Comparison of ENCODE assay signal across 8 cellular contexts in genomic region chr12:55955800-55956508, GRCh38. TPM values are rescaled to one million over a fixed set of nuclear protein-coding genes. Genes with fewer than 3 reads are reported as not detected.
DNase-seq lines count a peak whose midpoint lies in the region; ATAC-seq and TF ChIP-seq lines count a peak whose summit lies in the region.

No MANE protein-coding gene starts in this region.

- dilution Hi-C loops in mammary epithelial cell (cut with HindIII; ENCODE audit: low sequenced_read_pairs): loop anchor here (5.0 to 10.0 kb wide), 3 partner anchors 41 to 231 kb away; partner anchors contain the start of genes CD63, RDH5 and SUOX

- TF ChIP-seq POLR2A in prostate gland (IDR thresholded peaks at IDR 0.05): no peak
- no peak for TF ChIP-seq POLR2A in gastrocnemius medialis (IDR thresholded peaks at IDR 0.05)

- CTCF ChIA-PET in mammary epithelial cell (lab: Charles Lee; ENCODE audit: low non-redundant PET): interaction anchor here (0.7 kb wide), 1 partner anchor 233 kb away, joined by 6 read pairs; the partner anchor contains the start of gene SMARCC2

- TF ChIP-seq CTCF in mammary epithelial cell (conservative IDR thresholded peaks at IDR 0.05 in 1 of 2, IDR thresholded peaks at IDR 0.05 in 1 of 2; ENCODE audit: extremely low read depth in 1 of 2, insufficient read depth in 1 of 2, low read depth in 1 of 2, low read length in 2 of 2) (peak; percentile 84 to 88), prostate gland (IDR thresholded peaks at IDR 0.05) (peak in 2 of 4 experiments; percentile 40 to 64), gastrocnemius medialis (IDR thresholded peaks at IDR 0.05 in 4 of 5, conservative IDR thresholded peaks at IDR 0.05 in 1 of 5) (no peak)

- H3K79me2 ChIP-seq in mammary epithelial cell (ENCODE audit: insufficient read depth, low read length): no peaks in the 10 kb centered on the region

- no peak overlapping the region for H3K4me3 ChIP-seq in mammary epithelial cell (replicated peaks in 1 of 3; ENCODE audit: insufficient read depth in 1 of 3, low read depth in 2 of 3, low read length in 3 of 3)
- H3K4me3 ChIP-seq in prostate gland: no peak overlapping the region
- H3K4me3 ChIP-seq in gastrocnemius medialis: no peak overlapping the region

- peaks cover 24% of the 10 kb centered on the region for H3K4me1 ChIP-seq in mammary epithelial cell (ENCODE audit: insufficient read depth, low read length)
- H3K4me1 ChIP-seq in prostate gland (replicated peaks): no peaks in the 10 kb centered on the region
- H3K4me1 ChIP-seq in gastrocnemius medialis: no peaks in the 10 kb centered on the region

- DNase-seq in SIG-M5 treated with dmso at 0.1 percent for 504 hours (lab: John Stamatoyannopoulos, UW; ENCODE audit: unreplicated experiment) (peak; percentile 72), SIG-M5 (lab: John Stamatoyannopoulos, UW) (no peak), SW480 (ENCODE audit: low spot score) (peak; percentile 69), mammary epithelial cell (peak; percentile 88), prostate gland (ENCODE audit: low spot score) (peak; percentile 58), gastrocnemius medialis (no peak)

- H3K9ac ChIP-seq in mammary epithelial cell (ENCODE audit: insufficient read depth, low read length): no peak overlapping the region

- no peak overlapping the region for H3K4me2 ChIP-seq in mammary epithelial cell (ENCODE audit: insufficient read depth, low read depth, low read length)

- H3K36me3 ChIP-seq in mammary epithelial cell (ENCODE audit: insufficient read depth, low read length) (peaks cover 18% of the 10 kb centered on the region), prostate gland (peaks cover 0 to 16% of the 10 kb centered on the region in 2 donors), gastrocnemius medialis (no peaks in the 10 kb centered on the region)

- H4K20me1 ChIP-seq in mammary epithelial cell (ENCODE audit: insufficient read depth, low read length): no peaks in the 10 kb centered on the region

- BruUV-seq in mammary epithelial cell (replicated peaks; lab: Mats Ljungman, UMichigan): no TSS peak

- 70% methylated on average over 5 of the region's 6 CpGs for WGBS in mammary epithelial cell (ENCODE audit: low coverage, missing lambda C conversion rate)
- 75% methylated on average over 6 of the region's 6 CpGs for WGBS in prostate gland

- in situ Hi-C loops in mammary epithelial cell (cut with MboI; ENCODE audit: low sequenced_read_pairs in 2 of 2): no loop called here
- in situ Hi-C loops in gastrocnemius medialis (cut with MboI; ENCODE audit: low sequenced_read_pairs in 4 of 4): no loop called here

- H3K27me3 ChIP-seq in mammary epithelial cell (ENCODE audit: insufficient read depth, low read length) (no peaks in the 10 kb centered on the region), prostate gland (replicated peaks; ENCODE audit: insufficient read depth) (no peaks in the 10 kb centered on the region), gastrocnemius medialis (no peaks in the 10 kb centered on the region)

- H3K27ac ChIP-seq in mammary epithelial cell (ENCODE audit: insufficient read depth, low read depth, low read length) (no peak overlapping the region), prostate gland (no peak overlapping the region), gastrocnemius medialis (no peak overlapping the region)

- ATAC-seq in HG02973 (IDR thresholded peaks at IDR 0.05; ENCODE audit: unreplicated experiment) (no peak), gastrocnemius medialis (no peak), HG02798 (IDR thresholded peaks at IDR 0.05; ENCODE audit: poor library complexity, unreplicated experiment) (no peak)

- H3K9me3 ChIP-seq in mammary epithelial cell (replicated peaks; ENCODE audit: insufficient read depth, low read length) (no peaks in the 10 kb centered on the region), prostate gland (no peaks in the 10 kb centered on the region), gastrocnemius medialis (no peaks in the 10 kb centered on the region)

- intact Hi-C loops in mammary epithelial cell (cut with micrococcal nuclease) (loop anchor here (1.0 to 2.0 kb wide), 5 partner anchors 10 to 85 kb away; partner anchors contain the start of genes CDK2, DGKA, PMEL and RPS26), prostate gland (cut with DNase I) (no loop called here), gastrocnemius medialis (cut with DNase I; ENCODE audit: low total_unique reads) (no loop called here)

- H2AFZ ChIP-seq in mammary epithelial cell (ENCODE audit: low read depth, low read length): no peak overlapping the region

RNA-seq across cellular contexts. Expression of gene PMEL, which starts 9.9 kb away (rescaled TPM):
- 1 to 10 TPM in 1 of 2 donors, under 1 TPM in 1; 0.67 to 1.9 TPM for total RNA-seq in mammary epithelial cell
- polyA plus RNA-seq in mammary epithelial cell: 1.4 TPM
- polyA minus RNA-seq in mammary epithelial cell: not detected
- total RNA-seq in prostate gland: 1 to 10 TPM in 1 of 2 donors, under 1 TPM in 1; 0.18 to 8.6 TPM
- 1 to 10 TPM in 1 of 4 donors, under 1 TPM in 1, not detected in 2; 0.73 to 2.0 TPM for total RNA-seq in gastrocnemius medialis

RNA-seq across cellular contexts. Expression of gene CDK2, which starts 10.7 kb away (rescaled TPM):
- total RNA-seq in mammary epithelial cell: 10 to 100 TPM; 17.5 to 54.9 TPM
- polyA plus RNA-seq in mammary epithelial cell: 50.0 TPM
- 154 TPM for polyA minus RNA-seq in mammary epithelial cell
- total RNA-seq in prostate gland: 10 to 100 TPM; 24.3 to 28.2 TPM
- 10 to 100 TPM in 1 of 4 donors, 1 to 10 TPM in 3; 6.4 to 11.7 (median 8.1) TPM for total RNA-seq in gastrocnemius medialis

RNA-seq across cellular contexts. Expression of gene RAB5B, which starts 17.9 kb away (rescaled TPM):
- 10 to 100 TPM; 79.4 to 92.5 TPM for total RNA-seq in mammary epithelial cell
- 87.1 TPM for polyA plus RNA-seq in mammary epithelial cell
- polyA minus RNA-seq in mammary epithelial cell: 153 TPM
- 100 to 1,000 TPM in 1 of 2 donors, 10 to 100 TPM in 1; 82.5 to 191 TPM for total RNA-seq in prostate gland
- 10 to 100 TPM; 75.5 to 84.9 (median 81.8) TPM for total RNA-seq in gastrocnemius medialis

RNA-seq across cellular contexts. Expression of gene DGKA, which starts 25.0 kb away (rescaled TPM):
- total RNA-seq in mammary epithelial cell: 100 to 1,000 TPM; 204 to 378 TPM
- polyA plus RNA-seq in mammary epithelial cell: 195 TPM
- polyA minus RNA-seq in mammary epithelial cell: 263 TPM
- total RNA-seq in prostate gland: 100 to 1,000 TPM in 1 of 2 donors, 10 to 100 TPM in 1; 74.9 to 161 TPM
- 1 to 10 TPM; 1.9 to 5.0 (median 2.6) TPM for total RNA-seq in gastrocnemius medialis

RNA-seq across cellular contexts. Expression of gene PYM1, which starts 28.3 kb away (rescaled TPM):
- 10 to 100 TPM; 37.2 to 38.0 TPM for total RNA-seq in mammary epithelial cell
- 47.8 TPM for polyA plus RNA-seq in mammary epithelial cell
- polyA minus RNA-seq in mammary epithelial cell: 28.7 TPM
- 10 to 100 TPM; 89.0 to 94.5 TPM for total RNA-seq in prostate gland
- 10 to 100 TPM; 12.8 to 24.5 (median 15.9) TPM for total RNA-seq in gastrocnemius medialis

Comparison
In these comparisons a context has a peak if more than half of its experiments do, and no peak if none do; other contexts are left out.
1. DNase-seq: peak in SIG-M5 treated with dmso at 0.1 percent for 504 hours (single experiment), SW480 (single experiment), mammary epithelial cell (single experiment) and prostate gland (single experiment); none in SIG-M5 (single experiment) and gastrocnemius medialis (0 of 2).
2. CTCF ChIP-seq: peak in mammary epithelial cell (2 of 2); none in gastrocnemius medialis (0 of 5).